ENCODE assay signal across 8 cellular contexts in genomic region chr6:150417899-150418824, GRCh38. TPM values are rescaled to one million over a fixed set of nuclear protein-coding genes. Genes with fewer than 3 reads are reported as not detected.
DNase-seq lines count a peak whose midpoint lies in the region; ATAC-seq, FAIRE-seq and TF ChIP-seq lines count a peak whose summit lies in the region.

No MANE protein-coding gene starts in this region.

- intact Hi-C loops in posterior cingulate gyrus (cut with DNase I) = loop anchor here (1.0 to 5.0 kb wide), 2 partner anchors 179 to 397 kb away; partner anchors contain the start of gene PLEKHG1

- TF ChIP-seq POLR2A in A549 (IDR thresholded peaks at IDR 0.05; ENCODE audit: low read length) = no peak

- ATAC-seq in A549 = peak; percentile 88 to 93
- ATAC-seq in HG02623 (IDR thresholded peaks at IDR 0.05; ENCODE audit: unreplicated experiment) = peak; percentile 67

- peak overlapping the region; percentile 37 for H3K4me3 ChIP-seq in A549
- H3K4me3 ChIP-seq in epithelial cell of proximal tubule (ENCODE audit: low read depth, low read length) = peak overlapping the region; percentile 53

- CTCF ChIA-PET in A549 (lab: Yijun Ruan, JAX) = interaction anchor here (0.6 to 4.7 kb wide), 37 partner anchors 9 to 512 kb away, joined by 3 to 86 read pairs (median 3); partner anchors contain the start of genes MTHFD1L and PLEKHG1

- DNase-seq in A549 (ENCODE audit: low read depth in 1 of 2, low spot score in 1 of 2) = peak; percentile 68 to 73
- DNase-seq in GM03348 (ENCODE audit: low spot score) = peak; percentile 82
- peak; percentile 8 for DNase-seq in NCI-H1436 (lab: John Stamatoyannopoulos, UW)
- DNase-seq in epithelial cell of proximal tubule (ENCODE audit: low read depth) = peak; percentile 59
- peak; percentile 67 for DNase-seq in myocyte (ENCODE audit: low read depth)
- no peak for DNase-seq in posterior cingulate gyrus

- POLR2A ChIA-PET in A549 (lab: Yijun Ruan, JAX) = interaction anchor here (1.1 to 2.4 kb wide), 2 partner anchors 396 to 452 kb away, joined by 3 to 16 read pairs; no protein-coding TSS in a partner anchor

- TF ChIP-seq CTCF in A549 (IDR thresholded peaks at IDR 0.05) = peak; percentile 75
- peak; percentile 91 for TF ChIP-seq CTCF in epithelial cell of proximal tubule (conservative IDR thresholded peaks at IDR 0.05; ENCODE audit: low read depth, low read length)

- H3K9me3 ChIP-seq in A549 = 0 out of 3 replicates have a peak, but pooled peaks cover 2% of the 10 kb centered on the region

- FAIRE-seq in A549 (lab: Jason Lieb, UNC) (no peak), TTC549 (lab: Jason Lieb, UNC) (peak; percentile 98)

- peak in 1 of 2 experiments; percentile 61; a peak in 2 of 5 replicates for TF ChIP-seq EP300 in A549 (IDR thresholded peaks at IDR 0.05)

- peak overlapping the region; percentile 56 for H3K4me2 ChIP-seq in A549

- H3K27ac ChIP-seq in A549 = peak overlapping the region; percentile 80 to 87

- WGBS in A549 (ENCODE audit: missing lambda C conversion rate) = under 1% methylated on average over 12 of the region's 12 CpGs

- peak; percentile 70 to 80 for TF ChIP-seq RAD21 in A549 (conservative IDR thresholded peaks at IDR 0.05 in 1 of 2, IDR thresholded peaks at IDR 0.05 in 1 of 2)

- peaks cover 11% of the 10 kb centered on the region; the same call in 2 of the 3 replicates for H3K4me1 ChIP-seq in A549

TF ChIP-seq in A549, 52 proteins besides CTCF, POLR2A, EP300 and RAD21:
- TF ChIP-seq NFE2L2 (conservative IDR thresholded peaks at IDR 0.05; ENCODE audit: low read length) = no peak
- no peak for TF ChIP-seq FOXS1 (CRISPR knock-in tag; IDR thresholded peaks at IDR 0.05)
- TF ChIP-seq CBX2 (IDR thresholded peaks at IDR 0.05; ENCODE audit: borderline replicate concordance, low read depth) = no peak
- TF ChIP-seq JUN (IDR thresholded peaks at IDR 0.05) = peak in 1 of 2 experiments; percentile 63; a peak in 1 of 5 replicates
- no peak for TF ChIP-seq CBX8 (IDR thresholded peaks at IDR 0.05)
- no peak for TF ChIP-seq BCL3 (IDR thresholded peaks at IDR 0.05)
- no peak for TF ChIP-seq GATA3 (IDR thresholded peaks at IDR 0.05; ENCODE audit: borderline replicate concordance)
- TF ChIP-seq BHLHE40 (IDR thresholded peaks at IDR 0.05; ENCODE audit: low read depth, low read length) = no peak
- TF ChIP-seq SREBF2 (IDR thresholded peaks at IDR 0.05) = no peak
- TF ChIP-seq JUNB (IDR thresholded peaks at IDR 0.05) = peak; percentile 83
- TF ChIP-seq RNF2 (IDR thresholded peaks at IDR 0.05; ENCODE audit: borderline replicate concordance, low read depth) = no peak
- peak; percentile 73 for TF ChIP-seq SMC3 (IDR thresholded peaks at IDR 0.05)
- TF ChIP-seq TP53 (CRISPR knock-in tag; IDR thresholded peaks at IDR 0.05) = no peak
- TF ChIP-seq PHF8 (IDR thresholded peaks at IDR 0.05; ENCODE audit: borderline replicate concordance, low read depth) = no peak
- TF ChIP-seq FOSL2 (IDR thresholded peaks at IDR 0.05) = 0 out of 2 replicates have a peak, but pooled peaks have one; percentile 32
- TF ChIP-seq FOSL2 (CRISPR knock-in tag; IDR thresholded peaks at IDR 0.05) = no peak
- TF ChIP-seq E2F6 (IDR thresholded peaks at IDR 0.05; ENCODE audit: borderline replicate concordance, low read depth) = no peak
- no peak for TF ChIP-seq ZFP36 (IDR thresholded peaks at IDR 0.05; ENCODE audit: borderline replicate concordance, partially characterized antibody)

RNA-seq across cellular contexts. Expression of gene IYD, which starts 49.4 kb away (rescaled TPM):
- polyA plus RNA-seq in A549 (2011; rRNA removed) (0.03 and 0.08 TPM in 2 replicates), A549 (2017; fragmentation: RNase III; extraction: RNeasy Plus Mini Kit Qiagen cat#74134 plus additional on column Dnase treatment) (not detected in 3 replicates)
- polyA plus RNA-seq in A549 (2012; cell fraction: cytosol; rRNA removed) = 0.01 TPM in 1 of 2 replicates, not detected in the other
- polyA plus RNA-seq in A549 (2012; cell fraction: nucleus; rRNA removed) = not detected in 2 replicates
- polyA minus RNA-seq in A549 (2011; rRNA and poly(A)+ RNA removed) = not detected in 2 replicates
- total RNA-seq in epithelial cell of proximal tubule (not detected in 2 replicates), myocyte (not detected in 2 replicates)
- not detected for polyA plus RNA-seq in myocyte (2012)

Comparison
In these comparisons a context has a peak if more than half of its experiments do, and no peak if none do; other contexts are left out.
1. DNase-seq: peak in A549 (2 of 2), GM03348 (single experiment), NCI-H1436 (single experiment), epithelial cell of proximal tubule (single experiment) and myocyte (single experiment); none in posterior cingulate gyrus (0 of 10).